In the genomic region with DNA sequence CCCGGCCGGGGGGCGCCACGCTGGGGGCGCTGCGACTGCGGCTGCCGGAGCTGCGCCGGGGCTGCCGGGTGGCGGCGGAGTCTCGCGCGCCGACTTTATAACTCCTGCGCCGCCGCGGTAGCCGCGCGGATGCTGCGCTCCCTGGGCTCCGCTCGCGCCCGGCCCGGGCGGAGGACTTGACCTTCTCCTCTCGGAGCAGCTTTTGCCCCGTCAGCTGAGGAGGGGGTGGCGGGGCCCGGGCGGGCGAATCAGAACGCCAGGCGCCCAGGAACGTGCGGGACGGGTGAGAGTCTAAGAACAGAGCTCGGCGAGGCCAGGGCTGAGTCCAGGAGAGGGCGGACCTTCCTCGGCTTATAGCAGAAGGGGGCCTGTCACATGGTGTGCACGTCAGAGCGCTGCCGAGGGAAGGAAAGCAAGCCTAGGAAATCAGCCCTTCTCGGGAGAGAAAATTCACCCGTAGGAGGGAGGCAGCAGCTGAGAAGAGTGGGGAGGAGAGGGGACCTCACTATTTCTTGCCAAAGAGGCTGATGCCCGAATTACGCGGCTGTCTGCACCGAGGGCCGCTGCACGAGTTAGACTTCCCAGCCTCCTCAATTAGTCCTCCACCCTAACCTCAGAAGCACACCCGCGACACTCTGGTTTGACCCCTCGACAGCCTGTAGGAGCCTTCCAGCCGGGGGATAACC, we compare ENCODE assay signal across 8 cellular contexts. TPM values are rescaled to one million over a fixed set of nuclear protein-coding genes. Genes with fewer than 3 reads are reported as not detected.
DNase-seq lines count a peak whose midpoint lies in the region; ATAC-seq and TF ChIP-seq lines count a peak whose summit lies in the region.

A gene (minus strand): TSS at position 327 of the 686 bp plus-strand sequence. CDS start 415 bp downstream, outside the sequence.

- POLR2A ChIA-PET in activated CD4-positive, alpha-beta memory T cell treated with anti-CD3 and anti-CD28 coated beads for 36 hours (lab: Charles Lee) = interaction anchor here (1.1 kb wide), 1 partner anchor 145 kb away, joined by 3 read pairs; no protein-coding TSS in a partner anchor

- peak within 1 kb of the TSS; percentile 51 for H3K27ac Mint-ChIP-seq in activated CD4-positive, alpha-beta memory T cell treated with anti-CD3 and anti-CD28 coated beads for 36 hours

- ATAC-seq in HG02571 (IDR thresholded peaks at IDR 0.05; ENCODE audit: unreplicated experiment) (peak; percentile 57), esophagus mucosa (peak; percentile 81), upper lobe of right lung (peak; percentile 65)

- no peak for TF ChIP-seq CTCF in upper lobe of right lung (IDR thresholded peaks at IDR 0.05)

- peaks cover 70% of the 10 kb centered on the region for H3K27me3 Mint-ChIP-seq in activated CD4-positive, alpha-beta memory T cell treated with anti-CD3 and anti-CD28 coated beads for 36 hours

- peaks cover 18% of the 10 kb centered on the region for H3K36me3 Mint-ChIP-seq in activated CD4-positive, alpha-beta memory T cell treated with anti-CD3 and anti-CD28 coated beads for 36 hours

- H3K27ac ChIP-seq in mucosa of rectum (ENCODE audit: low read depth in 2 of 2, low read length in 2 of 2) = no peak within 1 kb of the TSS
- no peak within 1 kb of the TSS for H3K27ac ChIP-seq in upper lobe of right lung

- peak within 1 kb of the TSS in 1 of 2 donors; percentile 24 for H3K9ac ChIP-seq in mucosa of rectum (ENCODE audit: low read depth in 1 of 2, low read length in 2 of 2)

- peak; percentile 93 for DNase-seq in DMS53 (lab: John Stamatoyannopoulos, UW)
- DNase-seq in NCI-H2196 (lab: John Stamatoyannopoulos, UW; ENCODE audit: unreplicated experiment) = peak; percentile 73
- DNase-seq in activated CD4-positive, alpha-beta memory T cell treated with anti-CD3 and anti-CD28 coated beads for 36 hours = peak; percentile 69
- peak; percentile 69 for DNase-seq in upper lobe of right lung
- DNase-seq in OCI-M2 (lab: John Stamatoyannopoulos, UW; ENCODE audit: unreplicated experiment) = no peak

- peak within 1 kb of the TSS; percentile 58 to 68 for H3K4me3 ChIP-seq in mucosa of rectum (ENCODE audit: low read length in 2 of 2)
- peak within 1 kb of the TSS; percentile 47 for H3K4me3 ChIP-seq in upper lobe of right lung

- H3K36me3 ChIP-seq in mucosa of rectum (ENCODE audit: control insufficient read depth in 2 of 2, insufficient read depth in 2 of 2, low read length in 2 of 2) = no peaks in the 10 kb centered on the region
- H3K36me3 ChIP-seq in upper lobe of right lung = no peaks in the 10 kb centered on the region

- H3K9me3 ChIP-seq in mucosa of rectum (ENCODE audit: control insufficient read depth in 2 of 2, low read length in 2 of 2) = no peaks in the 10 kb centered on the region
- H3K9me3 ChIP-seq in upper lobe of right lung = no peaks in the 10 kb centered on the region

- H3K4me1 ChIP-seq in mucosa of rectum (ENCODE audit: control insufficient read depth in 2 of 2, insufficient read depth in 2 of 2, low read length in 2 of 2) (peaks cover 6 to 17% of the 10 kb centered on the region in 2 donors), upper lobe of right lung (peaks cover 17% of the 10 kb centered on the region)

- H3K27me3 ChIP-seq in mucosa of rectum (ENCODE audit: control insufficient read depth in 2 of 2, insufficient read depth in 2 of 2, low read length in 2 of 2) = peaks cover 78 to 82% of the 10 kb centered on the region in 2 donors
- H3K27me3 ChIP-seq in upper lobe of right lung = peaks cover 84% of the 10 kb centered on the region

- intact Hi-C loops in activated CD4-positive, alpha-beta memory T cell treated with anti-CD3 and anti-CD28 coated beads for 36 hours (cut with micrococcal nuclease) = loop anchor here (2.0 to 5.0 kb wide), 2 partner anchors 216 to 491 kb away; a partner anchor contains a TSS
- intact Hi-C loops in upper lobe of right lung (cut with DNase I) = no loop called here

- peaks cover 22% of the 10 kb centered on the region for H3K4me1 Mint-ChIP-seq in activated CD4-positive, alpha-beta memory T cell treated with anti-CD3 and anti-CD28 coated beads for 36 hours (ENCODE audit: low read depth)

- H3K4me3 Mint-ChIP-seq in activated CD4-positive, alpha-beta memory T cell treated with anti-CD3 and anti-CD28 coated beads for 36 hours = peak within 1 kb of the TSS; percentile 75

- H3K9me3 Mint-ChIP-seq in activated CD4-positive, alpha-beta memory T cell treated with anti-CD3 and anti-CD28 coated beads for 36 hours = no peaks in the 10 kb centered on the region

- CTCF ChIA-PET in activated CD4-positive, alpha-beta memory T cell treated with anti-CD3 and anti-CD28 coated beads for 36 hours (lab: Charles Lee) = interaction anchor here (1.1 to 2.6 kb wide), 5 partner anchors 27 to 233 kb away, joined by 3 to 11 read pairs (median 4); no protein-coding TSS in a partner anchor

RNA-seq across cellular contexts. Expression of the gene that starts here (rescaled TPM):
- under 1 TPM; 0.38 to 0.46 TPM for total RNA-seq in activated CD4-positive, alpha-beta memory T cell treated with anti-CD3 and anti-CD28 coated beads for 36 hours
- total RNA-seq in esophagus mucosa (0.88 TPM), upper lobe of right lung (1.2 TPM)

Comparison
In these comparisons a context has a peak if more than half of its experiments do, and no peak if none do; other contexts are left out.
1. Peak in DNase-seq in activated CD4-positive, alpha-beta memory T cell treated with anti-CD3 and anti-CD28 coated beads for 36 hours; RNA of the gene not detected or under 1 TPM.
2. Peak in ATAC-seq in esophagus mucosa; RNA of the gene not detected or under 1 TPM.